Comparison of ENCODE assay signal across 10 cellular contexts in the genomic region with DNA sequence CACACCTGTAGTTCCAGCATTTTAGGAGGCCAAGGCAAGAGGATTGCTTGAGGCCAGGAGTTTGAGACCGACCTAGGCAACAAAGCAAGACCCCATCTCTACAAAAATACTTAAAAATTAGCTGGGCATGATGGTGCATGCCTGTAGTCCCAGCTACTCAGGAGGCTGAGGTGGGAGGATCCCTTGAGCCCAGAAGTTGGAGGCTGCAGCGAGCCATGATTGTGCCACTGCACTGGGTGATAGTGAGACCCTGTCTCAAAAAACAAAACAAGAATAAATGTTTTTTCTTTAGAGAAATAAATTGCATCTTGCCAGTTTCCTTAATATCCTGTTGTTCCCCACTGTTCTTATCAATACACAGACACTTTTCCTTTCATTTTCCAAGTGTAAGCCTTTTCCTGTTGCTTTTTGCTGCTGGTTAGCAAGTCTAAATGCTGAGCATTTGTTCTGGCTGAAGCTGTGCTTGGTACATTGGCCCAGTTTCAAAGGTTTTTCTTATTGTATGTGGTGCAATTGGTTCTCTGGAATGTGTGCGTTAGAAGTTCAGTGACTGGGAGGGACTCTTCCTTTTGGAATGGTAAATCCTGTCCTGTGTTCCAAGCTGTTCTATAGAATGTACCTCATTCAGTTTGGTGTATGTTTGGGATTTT.
A peak's percentile ranks its signal among the peaks of the same experiment; 100 is the strongest.
DNase-seq lines count a peak whose midpoint lies in the region; ATAC-seq lines count a peak whose summit lies in the region.
"Had no signal": no experiment of that assay in that cellular context is flagged by ENCODE, and none has a peak within 500 bp of the region (broad histone marks: within the 10 kb centered on the region; RNA-seq: fewer than 3 reads in every experiment).

No MANE protein-coding gene starts in this region.

- DNase-seq in G401 (ENCODE audit: low spot score) (peak; percentile 39), astrocyte of the hippocampus (ENCODE audit: low read depth, low spot score) (peak; percentile 82), left cardiac atrium (no peak), renal cortical epithelial cell (ENCODE audit: low read depth) (peak; percentile 80), NCI-H146 (lab: John Stamatoyannopoulos, UW) (no peak)
- DNase-seq in stimulated activated CD4-positive, alpha-beta T cell treated with anti-CD3 and anti-CD28 coated beads, Interleukin-2, amount 100 ng/mL, for 48 hours: no peak
- no peak for DNase-seq in activated CD4-positive, alpha-beta T cell treated with anti-CD3 and anti-CD28 coated beads, Interleukin-2, amount 50 U/mL, for 48 hours
- DNase-seq: activated CD4-positive, alpha-beta memory T cell treated with anti-CD3 and anti-CD28 coated beads for 36 hours; DMS79 had no signal

- peak; percentile 21 to 31 for ATAC-seq in left cardiac atrium
- ATAC-seq in GM18870 (IDR thresholded peaks at IDR 0.05; ENCODE audit: unreplicated experiment): no peak

- in situ Hi-C loops in G401 (cut with HindIII; ENCODE audit: low sequenced_read_pairs): no loop called here

- intact Hi-C loops in left cardiac atrium (cut with DNase I): no loop called here

Comparison
In these comparisons a context has a peak if more than half of its experiments do, and no peak if none do; other contexts are left out.
1. DNase-seq: peak in G401 (single experiment), astrocyte of the hippocampus (single experiment) and renal cortical epithelial cell (single experiment); none in left cardiac atrium (single experiment), stimulated activated CD4-positive, alpha-beta T cell treated with anti-CD3 and anti-CD28 coated beads, Interleukin-2, amount 100 ng/mL, for 48 hours (0 of 2), activated CD4-positive, alpha-beta T cell treated with anti-CD3 and anti-CD28 coated beads, Interleukin-2, amount 50 U/mL, for 48 hours (0 of 2) and NCI-H146 (single experiment).